Comparison of ENCODE assay signal across 8 cellular contexts in the genomic region with DNA sequence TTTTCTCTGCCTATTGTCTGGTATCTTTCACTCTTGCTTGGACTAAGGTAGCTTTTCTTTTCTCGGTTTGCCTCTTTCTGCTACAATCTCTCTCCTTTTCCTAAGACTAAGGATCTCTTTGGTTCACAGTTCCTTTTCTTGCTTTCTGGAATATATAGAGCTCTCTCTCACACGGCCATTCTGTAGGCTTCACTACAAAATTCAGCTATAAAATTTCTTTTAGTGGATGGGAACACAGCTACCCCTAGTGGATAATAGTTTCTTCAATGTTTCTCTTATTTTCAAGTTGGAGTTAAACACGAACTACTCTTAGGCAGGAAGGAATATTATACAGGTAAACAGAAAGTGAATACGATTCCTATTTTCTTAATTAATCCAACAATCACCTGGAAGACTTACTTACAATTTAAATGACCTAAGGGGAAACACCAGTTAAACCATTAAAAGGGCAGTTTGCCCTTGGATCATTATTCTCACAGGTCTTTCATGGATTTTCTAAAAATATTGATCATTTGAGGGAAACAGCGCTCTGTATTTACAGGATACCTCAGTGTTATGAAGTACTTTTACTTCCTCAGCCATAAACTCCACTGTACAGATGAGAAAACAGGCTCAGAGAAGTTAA.
DNase-seq lines count a peak whose midpoint lies in the region; ATAC-seq, FAIRE-seq and TF ChIP-seq lines count a peak whose summit lies in the region.
"Had no signal": no experiment of that assay in that cellular context is flagged by ENCODE, and none has a peak within 500 bp of the region (broad histone marks: within the 10 kb centered on the region; RNA-seq: fewer than 3 reads in every experiment).

No MANE protein-coding gene starts in this region.

- H3K79me2 ChIP-seq in H1 (ENCODE audit: control insufficient read depth in 1 of 2, insufficient read depth in 2 of 2, low read length in 2 of 2), result no peaks in the 10 kb centered on the region

- FAIRE-seq in H1 (lab: Jason Lieb, UNC), result no peak

- no peak overlapping the region for H2AK5ac ChIP-seq in H1 (ENCODE audit: low read depth, low read length)

- ATAC-seq in GM19035 (IDR thresholded peaks at IDR 0.05; ENCODE audit: unreplicated experiment), result no peak

- H3K18ac ChIP-seq in H1 (ENCODE audit: extremely low read depth, low read length), result no peak overlapping the region

- no peak overlapping the region for H3K4me2 ChIP-seq in H1 (ENCODE audit: insufficient read depth in 1 of 2, low read depth in 2 of 2, low read length in 2 of 2)

- H3K27ac Mint-ChIP-seq in CD8-positive, alpha-beta memory T cell, result no peak overlapping the region

- no peak overlapping the region for H3K23ac ChIP-seq in H1 (ENCODE audit: insufficient read length)

- no peak overlapping the region for H3K4me3 ChIP-seq in H1 (ENCODE audit: extremely low read depth in 1 of 4, insufficient read depth in 2 of 4, low read depth in 3 of 4, low read length in 4 of 4)
- no peak overlapping the region for H3K4me3 ChIP-seq in CD8-positive, alpha-beta memory T cell (ENCODE audit: low read length)

- peaks cover 0 to 5% of the 10 kb centered on the region in 2 donors for H3K27me3 Mint-ChIP-seq in CD8-positive, alpha-beta memory T cell

- no peak overlapping the region for H2AFZ ChIP-seq in H1 (ENCODE audit: low read length)

- H3K14ac ChIP-seq in H1 (ENCODE audit: insufficient read length), result no peak overlapping the region

- H3K36me3 ChIP-seq in H1 (ENCODE audit: control insufficient read depth in 2 of 4, insufficient read depth in 4 of 4, low read length in 3 of 4), result no peaks in the 10 kb centered on the region
- H3K36me3 ChIP-seq in CD8-positive, alpha-beta memory T cell (ENCODE audit: insufficient read depth, low read length), result no peaks in the 10 kb centered on the region

- H3K27me3 ChIP-seq in H1 (replicated peaks in 1 of 4; ENCODE audit: control insufficient read depth in 3 of 4, extremely low read depth in 1 of 4, insufficient read depth in 3 of 4, low read length in 3 of 4), result no peaks in the 10 kb centered on the region
- H3K27me3 ChIP-seq in CD8-positive, alpha-beta memory T cell (ENCODE audit: insufficient read depth, low read length, poor library complexity, severe bottlenecking), result no peaks in the 10 kb centered on the region

- H3K27ac ChIP-seq in H1 (ENCODE audit: low read depth, low read length), result no peak overlapping the region
- no peak overlapping the region for H3K27ac ChIP-seq in CD8-positive, alpha-beta memory T cell (ENCODE audit: low read depth, low read length)

- no peak for TF ChIP-seq POLR2A in H1 (IDR thresholded peaks at IDR 0.05; ENCODE audit: control extremely low read depth in 1 of 2, low read depth in 2 of 2, low read length in 2 of 2)

- H3K4ac ChIP-seq in H1 (replicated peaks; ENCODE audit: insufficient read length, low read depth, low read length), result no peak overlapping the region

- no peak overlapping the region for H4K8ac ChIP-seq in H1 (ENCODE audit: extremely low read depth, insufficient read depth, low read length)

- H3K9ac ChIP-seq in H1 (replicated peaks in 1 of 4; ENCODE audit: extremely low read depth in 1 of 4, low read depth in 3 of 4, low read length in 3 of 4), result no peak overlapping the region

- H3K4me3 Mint-ChIP-seq in CD8-positive, alpha-beta memory T cell, result no peak overlapping the region

- H3K23me2 ChIP-seq in H1 (ENCODE audit: low read depth, low read length), result no peaks in the 10 kb centered on the region

- no peak overlapping the region for H2BK20ac ChIP-seq in H1 (ENCODE audit: low read length)

- TF ChIP-seq CTCF in H1 (IDR thresholded peaks at IDR 0.05; ENCODE audit: control extremely low read depth in 1 of 3, insufficient read depth in 1 of 3, low read depth in 1 of 3, low read length in 3 of 3), result peak in 2 of 3 experiments; percentile 16 to 46; a peak in 2 of 4 replicates

- DNase-seq in H4 (ENCODE audit: low spot score) (peak; percentile 25), NCI-H526 (lab: John Stamatoyannopoulos, UW) (peak; percentile 24 to 67), H1 (ENCODE audit: low read depth in 1 of 2, low spot score in 2 of 2) (no peak), putamen (ENCODE audit: low spot score) (peak; percentile 15), activated gamma-delta T cell (lab: John Stamatoyannopoulos, UW) (no peak)
- DNase-seq in CD8-positive, alpha-beta memory T cell, result no peak
- DNase-seq: Right ventricle myocardium superior had no signal

- H4K5ac ChIP-seq in H1 (ENCODE audit: insufficient read length, low read depth, low read length), result no peak overlapping the region

- H2BK5ac ChIP-seq in H1 (ENCODE audit: low read depth, low read length), result no peak overlapping the region

- H4K20me1 ChIP-seq in H1 (replicated peaks in 1 of 2; ENCODE audit: control insufficient read depth in 1 of 2, insufficient read depth in 2 of 2, low read length in 2 of 2), result no peaks in the 10 kb centered on the region

- POLR2A ChIA-PET in H1 (lab: Charles Lee; ENCODE audit: partially characterized antibody), result no interaction called here
- POLR2A ChIA-PET in CD8-positive, alpha-beta memory T cell (lab: Charles Lee), result no interaction called here

- H3K4me1 Mint-ChIP-seq in CD8-positive, alpha-beta memory T cell, result no peaks in the 10 kb centered on the region

- no peak overlapping the region for H4K91ac ChIP-seq in H1 (replicated peaks; ENCODE audit: insufficient read length, low read length)

- CTCF ChIA-PET in H1 (lab: Charles Lee; ENCODE audit: partially characterized antibody), result interaction anchor here (0.6 to 5.0 kb wide), 23 partner anchors 10 to 272 kb away, joined by 3 to 66 read pairs (median 3); no protein-coding TSS in a partner anchor
- CTCF ChIA-PET in CD8-positive, alpha-beta memory T cell (lab: Charles Lee), result no interaction called here

- H2BK12ac ChIP-seq in H1 (ENCODE audit: low read depth, low read length), result no peak overlapping the region

- no peaks in the 10 kb centered on the region for H3K9me3 ChIP-seq in H1 (ENCODE audit: insufficient read depth in 2 of 2, low read depth in 1 of 2, low read length in 1 of 2)
- H3K9me3 ChIP-seq in CD8-positive, alpha-beta memory T cell (ENCODE audit: low read length), result no peaks in the 10 kb centered on the region

- H3K9me3 Mint-ChIP-seq in CD8-positive, alpha-beta memory T cell, result no peaks in the 10 kb centered on the region

- H3K79me1 ChIP-seq in H1 (ENCODE audit: low read depth, low read length), result no peaks in the 10 kb centered on the region

- peak; percentile 57 to 65 for TF ChIP-seq RAD21 in H1 (IDR thresholded peaks at IDR 0.05 in 1 of 2, conservative IDR thresholded peaks at IDR 0.05 in 1 of 2; ENCODE audit: low read depth in 2 of 2, low read length in 2 of 2)

- H2BK120ac ChIP-seq in H1 (replicated peaks; ENCODE audit: low read depth, low read length), result no peak overlapping the region

- H3K4me1 ChIP-seq in H1 (replicated peaks in 1 of 4; ENCODE audit: control insufficient read depth in 3 of 4, insufficient read depth in 4 of 4, low read length in 3 of 4), result no peaks in the 10 kb centered on the region
- no peaks in the 10 kb centered on the region for H3K4me1 ChIP-seq in CD8-positive, alpha-beta memory T cell (ENCODE audit: insufficient read depth, low read length)

- no peak overlapping the region for H2BK15ac ChIP-seq in H1 (ENCODE audit: low read length)

- 51% methylated on average over 5 of the region's 5 CpGs; no CpG with 5 or more reads in 1 of the 2 experiments for WGBS in H1 (ENCODE audit: extremely low coverage in 1 of 2, insufficient coverage in 1 of 2, insufficient read length in 1 of 2, insufficient replicate concordance in 2 of 2, low coverage in 1 of 2, low lambda C conversion rate in 2 of 2, missing lambda C conversion rate in 1 of 2), 2 experiments

- no peak for TF ChIP-seq EP300 in H1 (IDR thresholded peaks at IDR 0.05; ENCODE audit: borderline replicate concordance in 1 of 2, low read depth in 2 of 2, low read length in 2 of 2)

- no peaks in the 10 kb centered on the region for H3K36me3 Mint-ChIP-seq in CD8-positive, alpha-beta memory T cell

- no peak overlapping the region for H3K56ac ChIP-seq in H1 (replicated peaks; ENCODE audit: insufficient read length, low read depth, low read length)

TF ChIP-seq in H1, 55 proteins besides CTCF, POLR2A, EP300 and RAD21:
- TF ChIP-seq POU5F1 (IDR thresholded peaks at IDR 0.05; ENCODE audit: low read depth, low read length), result no peak
- no peak for TF ChIP-seq BRCA1 (IDR thresholded peaks at IDR 0.05; ENCODE audit: low read depth, low read length)
- TF ChIP-seq ASH2L (IDR thresholded peaks at IDR 0.05; ENCODE audit: low read length), result no peak
- no peak for TF ChIP-seq CBX8 (IDR thresholded peaks at IDR 0.05; ENCODE audit: borderline replicate concordance, low read depth, low read length)
- no peak for TF ChIP-seq ATF3 (IDR thresholded peaks at IDR 0.05; ENCODE audit: insufficient read depth, low read depth, low read length)

Comparison
In these comparisons a context has a peak if more than half of its experiments do, and no peak if none do; other contexts are left out.
1. DNase-seq: peak in H4 (single experiment), NCI-H526 (2 of 2) and putamen (single experiment); none in H1 (0 of 2), activated gamma-delta T cell (single experiment) and CD8-positive, alpha-beta memory T cell (0 of 5).